In genomic region chr5:16539169-16539666, GRCh38 we compare ENCODE assay signal across 11 cellular contexts.
DNase-seq lines count a peak whose midpoint lies in the region; ATAC-seq and TF ChIP-seq lines count a peak whose summit lies in the region.
"Had no signal": no experiment of that assay in that cellular context is flagged by ENCODE, and none has a peak within 500 bp of the region (broad histone marks: within the 10 kb centered on the region; RNA-seq: fewer than 3 reads in every experiment).

No MANE protein-coding gene starts in this region.

- H3K27ac ChIP-seq in WERI-Rb-1 = peak overlapping the region; percentile 1; the same call in 1 of the 2 replicates
- H3K27ac ChIP-seq in rectal smooth muscle tissue (ENCODE audit: low read depth, low read length) = peak overlapping the region; percentile 48
- no peak overlapping the region for H3K27ac ChIP-seq in CD8-positive, alpha-beta memory T cell (ENCODE audit: low read depth, low read length)

- no peak overlapping the region for H3K4me3 Mint-ChIP-seq in glutamatergic neuron (ENCODE audit: unreplicated experiment)
- H3K4me3 Mint-ChIP-seq in CD8-positive, alpha-beta memory T cell = peak overlapping the region in 1 of 7 donors; percentile 18

- no peaks in the 10 kb centered on the region for H3K4me1 ChIP-seq in rectal smooth muscle tissue (ENCODE audit: control insufficient read depth, insufficient read depth, low read length)
- H3K4me1 ChIP-seq in CD8-positive, alpha-beta memory T cell (ENCODE audit: insufficient read depth, low read length) = no peaks in the 10 kb centered on the region

- POLR2A ChIA-PET in CD8-positive, alpha-beta memory T cell (lab: Charles Lee) = no interaction called here

- no peak for ATAC-seq in HG02678 (IDR thresholded peaks at IDR 0.05; ENCODE audit: unreplicated experiment)

- no peak overlapping the region for H3K9ac ChIP-seq in rectal smooth muscle tissue (ENCODE audit: low read length)

- DNase-seq in Caki2 (ENCODE audit: low read depth) (peak; percentile 94), WERI-Rb-1 (no peak), glutamatergic neuron (no peak), GM13976 (ENCODE audit: low spot score) (no peak)
- DNase-seq in stimulated activated CD4-positive, alpha-beta T cell treated with anti-CD3 and anti-CD28 coated beads, Interleukin-4, amount 100 ng/mL, for 1 hour = no peak
- no peak for DNase-seq in CD8-positive, alpha-beta memory T cell
- DNase-seq: DND-41, H7, NCI-H187 treated with DMSO at 0.1 percent for 48 hours had no signal

- peaks cover 10% of the 10 kb centered on the region for H3K9me3 Mint-ChIP-seq in glutamatergic neuron (ENCODE audit: unreplicated experiment)
- H3K9me3 Mint-ChIP-seq in CD8-positive, alpha-beta memory T cell = no peaks in the 10 kb centered on the region

- H3K4me3 ChIP-seq in WERI-Rb-1 (ENCODE audit: low read depth, low read length) (no peak overlapping the region), rectal smooth muscle tissue (ENCODE audit: low read length) (no peak overlapping the region)
- no peak overlapping the region for H3K4me3 ChIP-seq in CD8-positive, alpha-beta memory T cell (ENCODE audit: low read length)

- peaks cover 3% of the 10 kb centered on the region for H3K9me3 ChIP-seq in WERI-Rb-1 (ENCODE audit: severe bottlenecking)
- no peaks in the 10 kb centered on the region for H3K9me3 ChIP-seq in CD8-positive, alpha-beta memory T cell (ENCODE audit: low read length)

- H3K27me3 ChIP-seq in WERI-Rb-1 (ENCODE audit: insufficient read depth, low read depth, severe bottlenecking) (no peaks in the 10 kb centered on the region), rectal smooth muscle tissue (ENCODE audit: control insufficient read depth, insufficient read depth, low read length) (no peaks in the 10 kb centered on the region)
- no peaks in the 10 kb centered on the region for H3K27me3 ChIP-seq in CD8-positive, alpha-beta memory T cell (ENCODE audit: insufficient read depth, low read length, poor library complexity, severe bottlenecking)

- H3K36me3 ChIP-seq in WERI-Rb-1 (no peaks in the 10 kb centered on the region), rectal smooth muscle tissue (ENCODE audit: control insufficient read depth, insufficient read depth, low read length) (no peaks in the 10 kb centered on the region)
- no peaks in the 10 kb centered on the region for H3K36me3 ChIP-seq in CD8-positive, alpha-beta memory T cell (ENCODE audit: insufficient read depth, low read length)

- peaks cover 11% of the 10 kb centered on the region for H3K4me1 Mint-ChIP-seq in glutamatergic neuron (ENCODE audit: low read depth, unreplicated experiment)
- H3K4me1 Mint-ChIP-seq in CD8-positive, alpha-beta memory T cell = peaks cover 40 to 73% (median 51%) of the 10 kb centered on the region in 3 donors

- no peaks in the 10 kb centered on the region for H3K36me3 Mint-ChIP-seq in glutamatergic neuron (ENCODE audit: unreplicated experiment)
- H3K36me3 Mint-ChIP-seq in CD8-positive, alpha-beta memory T cell = peaks cover 3 to 27% (median 8%) of the 10 kb centered on the region in 3 donors

- TF ChIP-seq CTCF in WERI-Rb-1 (IDR thresholded peaks at IDR 0.05; ENCODE audit: low read depth, low read length) = no peak
- no peak for TF ChIP-seq CTCF in glutamatergic neuron (IDR thresholded peaks at IDR 0.05; ENCODE audit: partially characterized antibody, unreplicated experiment)
- TF ChIP-seq CTCF in GM13976 (IDR thresholded peaks at IDR 0.05; ENCODE audit: borderline replicate concordance, control extremely low read depth, extremely low read depth, insufficient read depth, missing control alignments) = no peak

- H3K27me3 Mint-ChIP-seq in glutamatergic neuron (ENCODE audit: unreplicated experiment) = peaks cover 8% of the 10 kb centered on the region
- H3K27me3 Mint-ChIP-seq in CD8-positive, alpha-beta memory T cell = no peaks in the 10 kb centered on the region

- CTCF ChIA-PET in CD8-positive, alpha-beta memory T cell (lab: Charles Lee) = no interaction called here

- in situ Hi-C loops in Caki2 (cut with HindIII; ENCODE audit: low pct_unique_long_range_greater_than_20kb, low sequenced_read_pairs) (no loop called here), GM13976 (cut with MboI; ENCODE audit: low sequenced_read_pairs, unreplicated experiment) (no loop called here)

- H3K27ac Mint-ChIP-seq in glutamatergic neuron (ENCODE audit: unreplicated experiment) = peak overlapping the region; percentile 71
- no peak overlapping the region for H3K27ac Mint-ChIP-seq in CD8-positive, alpha-beta memory T cell
